ENCODE assay signal across 17 cellular contexts in genomic region chr1:239418683-239419082, GRCh38.
"Had no signal": no experiment of that assay in that cellular context is flagged by ENCODE, and none has a peak within 500 bp of the region (broad histone marks: within the 10 kb centered on the region; RNA-seq: fewer than 3 reads in every experiment).

No MANE protein-coding gene starts in this region.

- DNase-seq: activated B cell treated with CpG ODN at 0.5 μM for 24 hours; activated CD4-positive, alpha-beta memory T cell treated with anti-CD3 and anti-CD28 coated beads for 36 hours; activated CD4-positive, alpha-beta T cell treated with anti-CD3 and anti-CD28 coated beads for 4 hours; activated naive CD8-positive, alpha-beta T cell treated with anti-CD3 and anti-CD28 coated beads, Interleukin-2, amount 10 ng/mL, durations not matched to agents 7 days and 5 days; brain microvascular endothelial cell; central memory CD4-positive, alpha-beta T cell; erythroblast; heart right ventricle; immature natural killer cell; left ventricle myocardium superior; naive B cell; psoas muscle; stimulated activated CD4-positive, alpha-beta T cell treated with anti-CD3 and anti-CD28 coated beads, Interleukin-4, amount 100 ng/mL, for 24 hours; stomach; testis had no signal

- ATAC-seq: heart right ventricle; left ventricle myocardium superior; psoas muscle; sciatic nerve; stimulated activated effector memory CD8-positive, alpha-beta T cell treated with anti-CD3 and anti-CD28 coated beads, Interleukin-12 subunit alpha, Interleukin-12 subunit beta, amount 100 ng/mL, for 72 hours had no signal
